ENCODE assay signal across 30 cellular contexts in the genomic region with DNA sequence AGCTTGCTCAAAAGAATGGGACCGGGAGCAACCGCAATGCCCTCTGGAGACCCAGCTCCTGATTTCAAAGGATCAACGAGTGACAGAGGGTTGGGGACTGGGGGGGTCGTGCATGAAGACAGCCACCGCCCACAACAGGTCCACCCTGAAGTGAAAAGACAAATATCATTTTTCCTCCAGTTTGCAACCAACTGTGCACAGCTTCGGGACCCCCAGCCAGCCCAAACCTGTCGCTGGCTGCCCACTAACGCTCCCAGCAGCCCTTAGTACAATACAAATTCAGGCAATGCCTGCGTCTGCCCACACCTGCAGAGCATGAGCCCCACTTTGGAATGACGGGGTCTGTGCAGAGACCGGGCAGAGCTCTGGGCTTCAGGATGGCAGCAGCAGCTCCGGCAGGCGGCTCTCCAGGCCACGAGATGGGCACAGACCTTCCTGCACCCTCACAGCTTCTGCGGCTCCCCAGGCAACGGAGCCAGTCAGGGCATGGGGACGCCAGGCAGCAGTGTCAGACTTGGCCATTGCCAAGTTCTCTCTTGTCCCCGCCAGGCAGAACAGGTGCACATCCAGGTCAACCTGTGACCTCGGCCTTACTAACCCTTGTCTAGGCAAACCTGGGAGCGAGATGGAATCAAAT.
A peak's percentile ranks its signal among the peaks of the same experiment; 100 is the strongest.
DNase-seq lines count a peak whose midpoint lies in the region; ATAC-seq and TF ChIP-seq lines count a peak whose summit lies in the region.
"Had no signal": no experiment of that assay in that cellular context is flagged by ENCODE, and none has a peak within 500 bp of the region (broad histone marks: within the 10 kb centered on the region; RNA-seq: fewer than 3 reads in every experiment).

No MANE protein-coding gene starts in this region.

- no peaks in the 10 kb centered on the region for H3K27me3 ChIP-seq in gastrocnemius medialis
- H3K27me3 ChIP-seq: ascending aorta, cardiac muscle cell, esophagus muscularis mucosa, pancreas, tibial nerve had no signal

- TF ChIP-seq POLR2A in gastrocnemius medialis (IDR thresholded peaks at IDR 0.05): no peak

- in situ Hi-C loops in gastrocnemius medialis (cut with MboI; ENCODE audit: low sequenced_read_pairs in 4 of 4): no loop called here

- intact Hi-C loops in gastrocnemius medialis (cut with DNase I; ENCODE audit: low total_unique reads): no loop called here

- H3K36me3 ChIP-seq in gastrocnemius medialis: no peaks in the 10 kb centered on the region
- H3K36me3 ChIP-seq: cardiac muscle cell had no signal

- H3K27ac ChIP-seq in gastrocnemius medialis: no peak overlapping the region
- H3K27ac ChIP-seq: ascending aorta, cardiac muscle cell, esophagus muscularis mucosa, tibial nerve had no signal

- no peaks in the 10 kb centered on the region for H3K4me1 ChIP-seq in gastrocnemius medialis
- H3K4me1 ChIP-seq: ascending aorta, esophagus muscularis mucosa had no signal

- H3K4me3 ChIP-seq in gastrocnemius medialis: no peak overlapping the region
- H3K4me3 ChIP-seq: ascending aorta, cardiac muscle cell, esophagus muscularis mucosa, pancreas, tibial nerve had no signal

- no peaks in the 10 kb centered on the region for H3K9me3 ChIP-seq in gastrocnemius medialis
- H3K9me3 ChIP-seq: ascending aorta, Caco-2, esophagus muscularis mucosa, pancreas, tibial nerve had no signal

- DNase-seq in activated effector memory CD4-positive, alpha-beta T cell treated with anti-CD3 and anti-CD28 coated beads, Interleukin-2, amount 50 U/mL, for 16 hours: peak; percentile 50
- DNase-seq in activated effector memory CD4-positive, alpha-beta T cell treated with Interleukin-2 at 50 U/mL for 16 hours: no peak
- DNase-seq in ecto neural progenitor cell (ENCODE audit: low spot score): peak; percentile 46
- peak; percentile 80 for DNase-seq in mesenteric fat pad (ENCODE audit: low spot score)
- DNase-seq in gastrocnemius medialis: no peak
- no peak for DNase-seq in activated CD4-positive, alpha-beta T cell treated with anti-CD3 and anti-CD28 coated beads for 4 hours
- DNase-seq in T1000 (lab: John Stamatoyannopoulos, UW): no peak
- no peak for DNase-seq in NCI-H1436 treated with DMSO at 0.1 percent for 48 hours (lab: John Stamatoyannopoulos, UW)
- DNase-seq: 8988T; activated CD8-positive, alpha-beta T cell treated with anti-CD3 and anti-CD28 coated beads, Interleukin-2, amount 10 ng/mL, durations not matched to agents 7 days and 5 days; activated naive CD8-positive, alpha-beta T cell treated with anti-CD3 and anti-CD28 coated beads for 36 hours; Caco-2; DMS79; foreskin fibroblast; HFFc6; IMR-90; mammary epithelial cell; MV-4-11; NCI-H1436; NCI-H748 treated with DMSO at 0.1 percent for 48 hours; SHP77 treated with DMSO at 0.1 percent for 48 hours; stimulated activated CD4-positive, alpha-beta T cell treated with anti-CD3 and anti-CD28 coated beads, Interleukin-2, amount 100 ng/mL, for 24 hours; stimulated activated CD8-positive, alpha-beta memory T cell treated with anti-CD3 and anti-CD28 coated beads, Interleukin-4, amount 100 ng/mL, for 48 hours; T-helper 2 cell had no signal

- ATAC-seq in gastrocnemius medialis: no peak
- ATAC-seq: activated CD4-positive, alpha-beta T cell treated with anti-CD3 and anti-CD28 coated beads for 36 hours; activated CD8-positive, alpha-beta T cell treated with anti-CD3 and anti-CD28 coated beads, Interleukin-2, amount 10 ng/mL, durations not matched to agents 7 days and 5 days had no signal

- TF ChIP-seq CTCF in gastrocnemius medialis (IDR thresholded peaks at IDR 0.05 in 4 of 5, conservative IDR thresholded peaks at IDR 0.05 in 1 of 5): no peak

Comparison
In these comparisons a context has a peak if more than half of its experiments do, and no peak if none do; other contexts are left out.
1. DNase-seq: peak in activated effector memory CD4-positive, alpha-beta T cell treated with anti-CD3 and anti-CD28 coated beads, Interleukin-2, amount 50 U/mL, for 16 hours (single experiment), ecto neural progenitor cell (single experiment) and mesenteric fat pad (single experiment); none in activated effector memory CD4-positive, alpha-beta T cell treated with Interleukin-2 at 50 U/mL for 16 hours (single experiment), gastrocnemius medialis (0 of 2), activated CD4-positive, alpha-beta T cell treated with anti-CD3 and anti-CD28 coated beads for 4 hours (0 of 2), T1000 (single experiment) and NCI-H1436 treated with DMSO at 0.1 percent for 48 hours (single experiment).